In genomic region chr11:66386171-66387069, GRCh38 we compare ENCODE assay signal across 8 cellular contexts. TPM values are rescaled to one million over a fixed set of nuclear protein-coding genes. Genes with fewer than 3 reads are reported as not detected.
DNase-seq lines count a peak whose midpoint lies in the region; ATAC-seq and TF ChIP-seq lines count a peak whose summit lies in the region.

No MANE protein-coding gene starts in this region.

- no peaks in the 10 kb centered on the region for H3K4me1 ChIP-seq in mammary epithelial cell (ENCODE audit: insufficient read depth, low read length)

- in situ Hi-C loops in mammary epithelial cell (cut with MboI; ENCODE audit: low sequenced_read_pairs in 2 of 2), result loop anchor here in 1 of 2 donors (5.0 kb wide), 1 partner anchor 74 kb away; no protein-coding TSS in a partner anchor

- H4K20me1 ChIP-seq in mammary epithelial cell (ENCODE audit: insufficient read depth, low read length), result no peaks in the 10 kb centered on the region

- DNase-seq in activated gamma-delta T cell treated with Interleukin-2 at 50 U/mL for 16 hours (peak; percentile 88), activated gamma-delta T cell (lab: John Stamatoyannopoulos, UW) (no peak), NCI-H2171 (lab: John Stamatoyannopoulos, UW) (peak; percentile 73), mammary epithelial cell (peak; percentile 71), inferior parietal cortex (ENCODE audit: extremely low spot score) (peak; percentile 94)
- DNase-seq in stimulated activated CD4-positive, alpha-beta T cell treated with anti-CD3 and anti-CD28 coated beads, Interleukin-12 subunit alpha, Interleukin-12 subunit beta, amount 100 ng/mL, for 24 hours (ENCODE audit: low read depth in 2 of 2), result peak; percentile 58 to 88

- no peaks in the 10 kb centered on the region for H3K9me3 ChIP-seq in mammary epithelial cell (replicated peaks; ENCODE audit: insufficient read depth, low read length)

- TF ChIP-seq CTCF in VCaP (conservative IDR thresholded peaks at IDR 0.05), result peak; percentile 100
- TF ChIP-seq CTCF in mammary epithelial cell (conservative IDR thresholded peaks at IDR 0.05 in 1 of 2, IDR thresholded peaks at IDR 0.05 in 1 of 2; ENCODE audit: extremely low read depth in 1 of 2, insufficient read depth in 1 of 2, low read depth in 1 of 2, low read length in 2 of 2), result peak; percentile 91 to 95

- intact Hi-C loops in mammary epithelial cell (cut with micrococcal nuclease), result loop anchor here (1.0 to 2.0 kb wide), 4 partner anchors 38 to 164 kb away; partner anchors contain the start of gene RIN1

- WGBS in mammary epithelial cell (ENCODE audit: low coverage, missing lambda C conversion rate), result 9% methylated on average over 12 of the region's 20 CpGs

- no peaks in the 10 kb centered on the region for H3K36me3 ChIP-seq in mammary epithelial cell (ENCODE audit: insufficient read depth, low read length)

- H3K27ac ChIP-seq in VCaP, result peak overlapping the region; percentile 18; the same call in 1 of the 2 replicates
- no peak overlapping the region for H3K27ac ChIP-seq in mammary epithelial cell (ENCODE audit: insufficient read depth, low read depth, low read length)

- CTCF ChIA-PET in mammary epithelial cell (lab: Charles Lee; ENCODE audit: low non-redundant PET), result interaction anchor here (0.5 to 1.4 kb wide), 12 partner anchors 14 to 380 kb away, joined by 3 to 18 read pairs (median 5); partner anchors contain the start of gene NPAS4

- H3K4me2 ChIP-seq in mammary epithelial cell (ENCODE audit: insufficient read depth, low read depth, low read length), result peak overlapping the region; percentile 73

- no TSS peak for BruUV-seq in mammary epithelial cell (replicated peaks; lab: Mats Ljungman, UMichigan)

- peak overlapping the region; percentile 93 for H2AFZ ChIP-seq in mammary epithelial cell (ENCODE audit: low read depth, low read length)

- H3K27me3 ChIP-seq in mammary epithelial cell (ENCODE audit: insufficient read depth, low read length), result no peaks in the 10 kb centered on the region

- H3K4me3 ChIP-seq in mammary epithelial cell (replicated peaks in 1 of 3; ENCODE audit: insufficient read depth in 1 of 3, low read depth in 2 of 3, low read length in 3 of 3), result peak overlapping the region; percentile 20 to 31 (median 21)

- H3K9ac ChIP-seq in mammary epithelial cell (ENCODE audit: insufficient read depth, low read length), result no peak overlapping the region

- no peaks in the 10 kb centered on the region for H3K79me2 ChIP-seq in mammary epithelial cell (ENCODE audit: insufficient read depth, low read length)

- dilution Hi-C loops in mammary epithelial cell (cut with HindIII; ENCODE audit: low sequenced_read_pairs), result loop anchor here (5.0 kb wide), 1 partner anchor 49 kb away; the partner anchor contains the start of gene RIN1

- ATAC-seq in GM18867 (IDR thresholded peaks at IDR 0.05; ENCODE audit: unreplicated experiment), result no peak

RNA-seq across cellular contexts. Expression of gene SLC29A2, which starts 14.9 kb away (rescaled TPM):
- 1 to 10 TPM; 3.2 to 5.9 TPM for total RNA-seq in mammary epithelial cell
- 5.2 TPM for polyA plus RNA-seq in mammary epithelial cell
- 4.5 TPM for polyA minus RNA-seq in mammary epithelial cell

RNA-seq across cellular contexts. Expression of gene NPAS4, which starts 34.4 kb away (rescaled TPM):
- under 1 TPM in 1 of 2 donors, not detected in 1; under 0.01 TPM for total RNA-seq in mammary epithelial cell
- polyA plus RNA-seq in mammary epithelial cell, result not detected
- not detected for polyA minus RNA-seq in mammary epithelial cell

RNA-seq across cellular contexts. Expression of gene B4GAT1, which starts 39.0 kb away (rescaled TPM):
- total RNA-seq in mammary epithelial cell, result 10 to 100 TPM; 10.1 to 15.5 TPM
- polyA plus RNA-seq in mammary epithelial cell, result 11.0 TPM
- 3.0 TPM for polyA minus RNA-seq in mammary epithelial cell

RNA-seq across cellular contexts. Expression of gene BRMS1, which starts 41.5 kb away (rescaled TPM):
- total RNA-seq in mammary epithelial cell, result 10 to 100 TPM; 56.3 to 69.4 TPM
- polyA plus RNA-seq in mammary epithelial cell, result 75.0 TPM
- polyA minus RNA-seq in mammary epithelial cell, result 32.9 TPM

RNA-seq across cellular contexts. Expression of gene RIN1, which starts 50.2 kb away (rescaled TPM):
- total RNA-seq in mammary epithelial cell, result 10 to 100 TPM; 28.5 to 75.6 TPM
- 22.4 TPM for polyA plus RNA-seq in mammary epithelial cell
- 25.0 TPM for polyA minus RNA-seq in mammary epithelial cell
